Comparison of ENCODE assay signal across 1 cellular context in the genomic region with DNA sequence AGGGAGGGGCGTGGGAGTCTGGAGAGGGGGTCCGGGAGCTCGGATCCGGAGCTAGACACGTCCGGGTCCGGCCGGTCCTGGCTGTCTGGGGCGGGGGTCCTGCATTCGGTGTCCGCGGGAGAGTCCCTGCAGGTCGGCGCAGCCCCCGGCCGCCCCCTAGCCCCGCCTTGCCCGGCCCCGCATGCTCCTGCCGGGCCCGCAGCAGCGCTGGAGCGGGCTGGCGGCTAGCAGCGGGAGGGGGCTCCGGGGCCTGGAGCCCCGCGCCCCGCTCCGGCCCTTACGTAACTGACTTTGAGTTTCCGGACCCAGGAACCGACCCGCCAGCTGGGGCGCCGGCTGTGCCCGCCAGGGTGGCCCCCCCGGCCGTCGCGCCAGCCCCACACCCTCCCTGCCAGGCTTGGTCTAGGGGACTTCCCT.
TF ChIP-seq lines count a peak whose summit lies in the region.

No MANE protein-coding gene starts in this region.

TF ChIP-seq in HepG2, 621 proteins besides CTCF, POLR2A, EP300 and RAD21 (continued from another document and continues in another):
- TF ChIP-seq, protein P1, sequence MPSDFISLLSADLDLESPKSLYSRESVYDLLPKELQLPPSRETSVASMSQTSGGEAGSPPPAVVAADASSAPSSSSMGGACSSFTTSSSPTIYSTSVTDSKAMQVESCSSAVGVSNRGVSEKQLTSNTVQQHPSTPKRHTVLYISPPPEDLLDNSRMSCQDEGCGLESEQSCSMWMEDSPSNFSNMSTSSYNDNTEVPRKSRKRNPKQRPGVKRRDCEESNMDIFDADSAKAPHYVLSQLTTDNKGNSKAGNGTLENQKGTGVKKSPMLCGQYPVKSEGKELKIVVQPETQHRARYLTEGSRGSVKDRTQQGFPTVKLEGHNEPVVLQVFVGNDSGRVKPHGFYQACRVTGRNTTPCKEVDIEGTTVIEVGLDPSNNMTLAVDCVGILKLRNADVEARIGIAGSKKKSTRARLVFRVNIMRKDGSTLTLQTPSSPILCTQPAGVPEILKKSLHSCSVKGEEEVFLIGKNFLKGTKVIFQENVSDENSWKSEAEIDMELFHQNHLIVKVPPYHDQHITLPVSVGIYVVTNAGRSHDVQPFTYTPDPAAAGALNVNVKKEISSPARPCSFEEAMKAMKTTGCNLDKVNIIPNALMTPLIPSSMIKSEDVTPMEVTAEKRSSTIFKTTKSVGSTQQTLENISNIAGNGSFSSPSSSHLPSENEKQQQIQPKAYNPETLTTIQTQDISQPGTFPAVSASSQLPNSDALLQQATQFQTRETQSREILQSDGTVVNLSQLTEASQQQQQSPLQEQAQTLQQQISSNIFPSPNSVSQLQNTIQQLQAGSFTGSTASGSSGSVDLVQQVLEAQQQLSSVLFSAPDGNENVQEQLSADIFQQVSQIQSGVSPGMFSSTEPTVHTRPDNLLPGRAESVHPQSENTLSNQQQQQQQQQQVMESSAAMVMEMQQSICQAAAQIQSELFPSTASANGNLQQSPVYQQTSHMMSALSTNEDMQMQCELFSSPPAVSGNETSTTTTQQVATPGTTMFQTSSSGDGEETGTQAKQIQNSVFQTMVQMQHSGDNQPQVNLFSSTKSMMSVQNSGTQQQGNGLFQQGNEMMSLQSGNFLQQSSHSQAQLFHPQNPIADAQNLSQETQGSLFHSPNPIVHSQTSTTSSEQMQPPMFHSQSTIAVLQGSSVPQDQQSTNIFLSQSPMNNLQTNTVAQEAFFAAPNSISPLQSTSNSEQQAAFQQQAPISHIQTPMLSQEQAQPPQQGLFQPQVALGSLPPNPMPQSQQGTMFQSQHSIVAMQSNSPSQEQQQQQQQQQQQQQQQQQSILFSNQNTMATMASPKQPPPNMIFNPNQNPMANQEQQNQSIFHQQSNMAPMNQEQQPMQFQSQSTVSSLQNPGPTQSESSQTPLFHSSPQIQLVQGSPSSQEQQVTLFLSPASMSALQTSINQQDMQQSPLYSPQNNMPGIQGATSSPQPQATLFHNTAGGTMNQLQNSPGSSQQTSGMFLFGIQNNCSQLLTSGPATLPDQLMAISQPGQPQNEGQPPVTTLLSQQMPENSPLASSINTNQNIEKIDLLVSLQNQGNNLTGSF (CRISPR knock-in tag; IDR thresholded peaks at IDR 0.05): no peak
- TF ChIP-seq ZBTB8A (CRISPR knock-in tag; IDR thresholded peaks at IDR 0.05; ENCODE audit: borderline replicate concordance, low read depth) (no peak), SSRP1 (CRISPR knock-in tag; IDR thresholded peaks at IDR 0.05) (no peak), CCAR2 (optimal IDR thresholded peaks at IDR 0.05; ENCODE audit: low read depth, low read length) (no peak), ZNF24 (IDR thresholded peaks at IDR 0.05) (no peak), FOXC1 (CRISPR knock-in tag; IDR thresholded peaks at IDR 0.05; ENCODE audit: borderline replicate concordance) (no peak), XRCC5 (optimal IDR thresholded peaks at IDR 0.05; ENCODE audit: low read length) (no peak), MIER3 (CRISPR knock-in tag; IDR thresholded peaks at IDR 0.05; ENCODE audit: borderline replicate concordance) (no peak), SCMH1 (CRISPR knock-in tag; IDR thresholded peaks at IDR 0.05; ENCODE audit: borderline replicate concordance) (no peak), TBP (CRISPR knock-in tag; IDR thresholded peaks at IDR 0.05) (no peak), SETDB1 (CRISPR knock-in tag; IDR thresholded peaks at IDR 0.05; ENCODE audit: borderline replicate concordance) (no peak), POLR2AphosphoS2 (IDR thresholded peaks at IDR 0.05; ENCODE audit: low read depth, low read length) (no peak), ZNF383 (CRISPR knock-in tag; IDR thresholded peaks at IDR 0.05; ENCODE audit: borderline replicate concordance) (no peak), NR3C1 (CRISPR knock-in tag; IDR thresholded peaks at IDR 0.05) (no peak), ZNF616 (CRISPR knock-in tag; IDR thresholded peaks at IDR 0.05; ENCODE audit: low read depth) (no peak), JUND (CRISPR knock-in tag; IDR thresholded peaks at IDR 0.05) (no peak), ZNF557 (CRISPR knock-in tag; IDR thresholded peaks at IDR 0.05) (no peak), ZNF891 (CRISPR knock-in tag; IDR thresholded peaks at IDR 0.05) (no peak), RXRB (CRISPR knock-in tag; IDR thresholded peaks at IDR 0.05; ENCODE audit: borderline replicate concordance) (no peak), FOSL1 (CRISPR knock-in tag; IDR thresholded peaks at IDR 0.05; ENCODE audit: borderline replicate concordance) (no peak), JDP2 (CRISPR knock-in tag; IDR thresholded peaks at IDR 0.05; ENCODE audit: borderline replicate concordance) (no peak), ZNF30 (CRISPR knock-in tag; IDR thresholded peaks at IDR 0.05) (no peak), ZNF496 (CRISPR knock-in tag; IDR thresholded peaks at IDR 0.05; ENCODE audit: insufficient replicate concordance) (no peak)
- TF ChIP-seq, protein P2, sequence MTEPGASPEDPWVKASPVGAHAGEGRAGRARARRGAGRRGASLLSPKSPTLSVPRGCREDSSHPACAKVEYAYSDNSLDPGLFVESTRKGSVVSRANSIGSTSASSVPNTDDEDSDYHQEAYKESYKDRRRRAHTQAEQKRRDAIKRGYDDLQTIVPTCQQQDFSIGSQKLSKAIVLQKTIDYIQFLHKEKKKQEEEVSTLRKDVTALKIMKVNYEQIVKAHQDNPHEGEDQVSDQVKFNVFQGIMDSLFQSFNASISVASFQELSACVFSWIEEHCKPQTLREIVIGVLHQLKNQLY (CRISPR knock-in tag; IDR thresholded peaks at IDR 0.05): no peak
- TF ChIP-seq, protein P3, sequence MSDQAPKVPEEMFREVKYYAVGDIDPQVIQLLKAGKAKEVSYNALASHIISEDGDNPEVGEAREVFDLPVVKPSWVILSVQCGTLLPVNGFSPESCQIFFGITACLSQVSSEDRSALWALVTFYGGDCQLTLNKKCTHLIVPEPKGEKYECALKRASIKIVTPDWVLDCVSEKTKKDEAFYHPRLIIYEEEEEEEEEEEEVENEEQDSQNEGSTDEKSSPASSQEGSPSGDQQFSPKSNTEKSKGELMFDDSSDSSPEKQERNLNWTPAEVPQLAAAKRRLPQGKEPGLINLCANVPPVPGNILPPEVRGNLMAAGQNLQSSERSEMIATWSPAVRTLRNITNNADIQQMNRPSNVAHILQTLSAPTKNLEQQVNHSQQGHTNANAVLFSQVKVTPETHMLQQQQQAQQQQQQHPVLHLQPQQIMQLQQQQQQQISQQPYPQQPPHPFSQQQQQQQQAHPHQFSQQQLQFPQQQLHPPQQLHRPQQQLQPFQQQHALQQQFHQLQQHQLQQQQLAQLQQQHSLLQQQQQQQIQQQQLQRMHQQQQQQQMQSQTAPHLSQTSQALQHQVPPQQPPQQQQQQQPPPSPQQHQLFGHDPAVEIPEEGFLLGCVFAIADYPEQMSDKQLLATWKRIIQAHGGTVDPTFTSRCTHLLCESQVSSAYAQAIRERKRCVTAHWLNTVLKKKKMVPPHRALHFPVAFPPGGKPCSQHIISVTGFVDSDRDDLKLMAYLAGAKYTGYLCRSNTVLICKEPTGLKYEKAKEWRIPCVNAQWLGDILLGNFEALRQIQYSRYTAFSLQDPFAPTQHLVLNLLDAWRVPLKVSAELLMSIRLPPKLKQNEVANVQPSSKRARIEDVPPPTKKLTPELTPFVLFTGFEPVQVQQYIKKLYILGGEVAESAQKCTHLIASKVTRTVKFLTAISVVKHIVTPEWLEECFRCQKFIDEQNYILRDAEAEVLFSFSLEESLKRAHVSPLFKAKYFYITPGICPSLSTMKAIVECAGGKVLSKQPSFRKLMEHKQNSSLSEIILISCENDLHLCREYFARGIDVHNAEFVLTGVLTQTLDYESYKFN (CRISPR knock-in tag; conservative IDR thresholded peaks at IDR 0.05): no peak
- TF ChIP-seq, protein P4, sequence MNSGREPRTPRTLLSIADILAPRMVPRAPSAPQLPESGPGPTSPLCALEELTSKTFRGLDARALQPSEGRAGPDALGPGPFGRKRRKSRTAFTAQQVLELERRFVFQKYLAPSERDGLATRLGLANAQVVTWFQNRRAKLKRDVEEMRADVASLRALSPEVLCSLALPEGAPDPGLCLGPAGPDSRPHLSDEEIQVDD (CRISPR knock-in tag; IDR thresholded peaks at IDR 0.05; ENCODE audit: borderline replicate concordance): no peak
- TF ChIP-seq, protein P5, sequence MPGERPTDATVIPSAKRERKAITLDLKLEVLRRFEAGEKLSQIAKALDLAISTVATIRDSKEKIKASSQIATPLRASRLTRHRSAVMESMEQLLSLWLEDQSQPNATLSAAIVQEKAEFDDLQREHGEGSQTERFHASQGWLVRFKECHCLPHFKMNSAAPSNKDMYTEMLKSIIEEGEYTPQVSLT (CRISPR knock-in tag; IDR thresholded peaks at IDR 0.05; ENCODE audit: borderline replicate concordance, low read depth): no peak
- TF ChIP-seq, protein P6, sequence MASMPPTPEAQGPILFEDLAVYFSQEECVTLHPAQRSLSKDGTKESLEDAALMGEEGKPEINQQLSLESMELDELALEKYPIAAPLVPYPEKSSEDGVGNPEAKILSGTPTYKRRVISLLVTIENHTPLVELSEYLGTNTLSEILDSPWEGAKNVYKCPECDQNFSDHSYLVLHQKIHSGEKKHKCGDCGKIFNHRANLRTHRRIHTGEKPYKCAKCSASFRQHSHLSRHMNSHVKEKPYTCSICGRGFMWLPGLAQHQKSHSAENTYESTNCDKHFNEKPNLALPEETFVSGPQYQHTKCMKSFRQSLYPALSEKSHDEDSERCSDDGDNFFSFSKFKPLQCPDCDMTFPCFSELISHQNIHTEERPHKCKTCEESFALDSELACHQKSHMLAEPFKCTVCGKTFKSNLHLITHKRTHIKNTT (CRISPR knock-in tag; IDR thresholded peaks at IDR 0.05): no peak
- TF ChIP-seq, protein P7, sequence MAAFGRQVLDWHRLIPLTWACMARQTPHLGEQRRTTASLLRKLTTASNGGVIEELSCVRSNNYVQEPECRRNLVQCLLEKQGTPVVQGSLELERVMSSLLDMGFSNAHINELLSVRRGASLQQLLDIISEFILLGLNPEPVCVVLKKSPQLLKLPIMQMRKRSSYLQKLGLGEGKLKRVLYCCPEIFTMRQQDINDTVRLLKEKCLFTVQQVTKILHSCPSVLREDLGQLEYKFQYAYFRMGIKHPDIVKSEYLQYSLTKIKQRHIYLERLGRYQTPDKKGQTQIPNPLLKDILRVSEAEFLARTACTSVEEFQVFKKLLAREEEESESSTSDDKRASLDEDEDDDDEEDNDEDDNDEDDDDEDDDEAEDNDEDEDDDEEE (CRISPR knock-in tag; IDR thresholded peaks at IDR 0.05): peak; percentile 66
- TF ChIP-seq, protein P8, sequence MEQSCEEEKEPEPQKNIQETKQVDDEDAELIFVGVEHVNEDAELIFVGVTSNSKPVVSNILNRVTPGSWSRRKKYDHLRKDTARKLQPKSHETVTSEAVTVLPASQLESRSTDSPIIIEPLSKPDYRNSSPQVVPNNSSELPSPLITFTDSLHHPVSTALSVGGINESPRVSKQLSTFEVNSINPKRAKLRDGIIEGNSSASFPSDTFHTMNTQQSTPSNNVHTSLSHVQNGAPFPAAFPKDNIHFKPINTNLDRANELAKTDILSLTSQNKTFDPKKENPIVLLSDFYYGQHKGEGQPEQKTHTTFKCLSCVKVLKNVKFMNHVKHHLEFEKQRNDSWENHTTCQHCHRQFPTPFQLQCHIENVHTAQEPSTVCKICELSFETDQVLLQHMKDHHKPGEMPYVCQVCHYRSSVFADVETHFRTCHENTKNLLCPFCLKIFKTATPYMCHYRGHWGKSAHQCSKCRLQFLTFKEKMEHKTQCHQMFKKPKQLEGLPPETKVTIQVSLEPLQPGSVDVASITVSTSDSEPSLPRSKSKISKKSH (CRISPR knock-in tag; IDR thresholded peaks at IDR 0.05; ENCODE audit: borderline replicate concordance): no peak
- TF ChIP-seq, protein P9, sequence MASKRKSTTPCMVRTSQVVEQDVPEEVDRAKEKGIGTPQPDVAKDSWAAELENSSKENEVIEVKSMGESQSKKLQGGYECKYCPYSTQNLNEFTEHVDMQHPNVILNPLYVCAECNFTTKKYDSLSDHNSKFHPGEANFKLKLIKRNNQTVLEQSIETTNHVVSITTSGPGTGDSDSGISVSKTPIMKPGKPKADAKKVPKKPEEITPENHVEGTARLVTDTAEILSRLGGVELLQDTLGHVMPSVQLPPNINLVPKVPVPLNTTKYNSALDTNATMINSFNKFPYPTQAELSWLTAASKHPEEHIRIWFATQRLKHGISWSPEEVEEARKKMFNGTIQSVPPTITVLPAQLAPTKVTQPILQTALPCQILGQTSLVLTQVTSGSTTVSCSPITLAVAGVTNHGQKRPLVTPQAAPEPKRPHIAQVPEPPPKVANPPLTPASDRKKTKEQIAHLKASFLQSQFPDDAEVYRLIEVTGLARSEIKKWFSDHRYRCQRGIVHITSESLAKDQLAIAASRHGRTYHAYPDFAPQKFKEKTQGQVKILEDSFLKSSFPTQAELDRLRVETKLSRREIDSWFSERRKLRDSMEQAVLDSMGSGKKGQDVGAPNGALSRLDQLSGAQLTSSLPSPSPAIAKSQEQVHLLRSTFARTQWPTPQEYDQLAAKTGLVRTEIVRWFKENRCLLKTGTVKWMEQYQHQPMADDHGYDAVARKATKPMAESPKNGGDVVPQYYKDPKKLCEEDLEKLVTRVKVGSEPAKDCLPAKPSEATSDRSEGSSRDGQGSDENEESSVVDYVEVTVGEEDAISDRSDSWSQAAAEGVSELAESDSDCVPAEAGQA (IDR thresholded peaks at IDR 0.05; ENCODE audit: low read depth): no peak
- TF ChIP-seq, protein P9 (CRISPR knock-in tag; IDR thresholded peaks at IDR 0.05; ENCODE audit: borderline replicate concordance): no peak
